Comparison of ENCODE assay signal across 10 cellular contexts in genomic region chr5:2752059-2752874, GRCh38. TPM values are rescaled to one million over a fixed set of nuclear protein-coding genes. Genes with fewer than 3 reads are reported as not detected.
DNase-seq lines count a peak whose midpoint lies in the region; ATAC-seq and TF ChIP-seq lines count a peak whose summit lies in the region.
"Had no signal": no experiment of that assay in that cellular context is flagged by ENCODE, and none has a peak within 500 bp of the region (broad histone marks: within the 10 kb centered on the region; RNA-seq: fewer than 3 reads in every experiment).

No MANE protein-coding gene starts in this region.

- H3K36me3 Mint-ChIP-seq in activated naive CD8-positive, alpha-beta T cell treated with anti-CD3 and anti-CD28 coated beads for 36 hours, result peaks cover 8% of the 10 kb centered on the region

- TF ChIP-seq POLR2A in testis (IDR thresholded peaks at IDR 0.05), result no peak

- peak overlapping the region; percentile 52 for H3K27ac Mint-ChIP-seq in activated naive CD8-positive, alpha-beta T cell treated with anti-CD3 and anti-CD28 coated beads for 36 hours

- H3K9me3 Mint-ChIP-seq in activated naive CD8-positive, alpha-beta T cell treated with anti-CD3 and anti-CD28 coated beads for 36 hours, result peaks cover 7% of the 10 kb centered on the region

- peaks cover 21% of the 10 kb centered on the region for H3K4me1 Mint-ChIP-seq in activated naive CD8-positive, alpha-beta T cell treated with anti-CD3 and anti-CD28 coated beads for 36 hours

- no peak overlapping the region for H3K4me3 Mint-ChIP-seq in activated naive CD8-positive, alpha-beta T cell treated with anti-CD3 and anti-CD28 coated beads for 36 hours

- peak overlapping the region; percentile 48 for H3K9ac ChIP-seq in iPS-18a (ENCODE audit: low read length)

- peaks cover 11% of the 10 kb centered on the region for H3K4me1 ChIP-seq in iPS-18a (ENCODE audit: control insufficient read depth, low read depth, low read length)
- peaks cover 8% of the 10 kb centered on the region for H3K4me1 ChIP-seq in testis

- TF ChIP-seq CTCF in testis (IDR thresholded peaks at IDR 0.05), result no peak

- peak overlapping the region; percentile 84 for H3K4me3 ChIP-seq in iPS-18a (ENCODE audit: low read length)
- H3K4me3 ChIP-seq in testis, result peak overlapping the region; percentile 26 to 45

- DNase-seq in NCI-H82 (lab: John Stamatoyannopoulos, UW) (peak; percentile 50), NCI-H82 treated with DMSO at 0.1 percent for 48 hours (lab: John Stamatoyannopoulos, UW; ENCODE audit: unreplicated experiment) (no peak), testis (no peak)
- DNase-seq in activated naive CD8-positive, alpha-beta T cell treated with anti-CD3 and anti-CD28 coated beads for 36 hours, result no peak
- no peak for DNase-seq in activated effector memory CD4-positive, alpha-beta T cell treated with anti-CD3 and anti-CD28 coated beads, Interleukin-2, amount 50 U/mL, for 16 hours
- DNase-seq: NCI-H1694 treated with DMSO at 0.1 percent for 48 hours had no signal

- H3K36me3 ChIP-seq in iPS-18a (ENCODE audit: control insufficient read depth, low read depth, low read length), result peaks cover 16% of the 10 kb centered on the region
- H3K36me3 ChIP-seq in testis (ENCODE audit: low read depth, missing control alignments), result no peaks in the 10 kb centered on the region

- ATAC-seq in GM21576 (IDR thresholded peaks at IDR 0.05; ENCODE audit: unreplicated experiment) (no peak), HG02642 (IDR thresholded peaks at IDR 0.05; ENCODE audit: poor library complexity, unreplicated experiment) (no peak)

- no peak overlapping the region for H3K27ac ChIP-seq in iPS-18a (ENCODE audit: low read length)
- no peak overlapping the region for H3K27ac ChIP-seq in testis

- peaks cover 70% of the 10 kb centered on the region for H3K27me3 Mint-ChIP-seq in activated naive CD8-positive, alpha-beta T cell treated with anti-CD3 and anti-CD28 coated beads for 36 hours

- H3K9me3 ChIP-seq in iPS-18a (ENCODE audit: control insufficient read depth, low read depth, low read length), result no peaks in the 10 kb centered on the region
- no peaks in the 10 kb centered on the region for H3K9me3 ChIP-seq in testis

- peaks cover 44% of the 10 kb centered on the region for H3K27me3 ChIP-seq in iPS-18a (ENCODE audit: control insufficient read depth, insufficient read depth, low read length)
- H3K27me3 ChIP-seq in testis, result no peaks in the 10 kb centered on the region

- intact Hi-C loops in testis (cut with DNase I; ENCODE audit: low total_unique reads), result no loop called here

- WGBS in testis, 2 donors, result 2% methylated on average over 29 to 52 of the region's 60 CpGs

RNA-seq across cellular contexts. Expression of gene IRX2, which starts 0.8 kb away (rescaled TPM):
- not detected for total RNA-seq in activated naive CD8-positive, alpha-beta T cell treated with anti-CD3 and anti-CD28 coated beads for 36 hours
- total RNA-seq in testis, result 10 to 100 TPM in 1 of 2 donors, 1 to 10 TPM in 1; 9.1 to 15.1 TPM
- polyA plus RNA-seq in testis (ENCODE audit: insufficient read depth, low read depth, low replicate concordance), result 2.8 TPM
- polyA plus RNA-seq: AG04450 had no signal

Comparison
In these comparisons a context has a peak if more than half of its experiments do, and no peak if none do; other contexts are left out.
1. RNA of gene IRX2, which starts 0.8 kb away (total RNA-seq): 9.1 to 15.1 TPM in testis; not detected in activated naive CD8-positive, alpha-beta T cell treated with anti-CD3 and anti-CD28 coated beads for 36 hours; every median in the first group is over 10 times any median in the second.